Comparison of ENCODE assay signal across 8 cellular contexts in the genomic region with DNA sequence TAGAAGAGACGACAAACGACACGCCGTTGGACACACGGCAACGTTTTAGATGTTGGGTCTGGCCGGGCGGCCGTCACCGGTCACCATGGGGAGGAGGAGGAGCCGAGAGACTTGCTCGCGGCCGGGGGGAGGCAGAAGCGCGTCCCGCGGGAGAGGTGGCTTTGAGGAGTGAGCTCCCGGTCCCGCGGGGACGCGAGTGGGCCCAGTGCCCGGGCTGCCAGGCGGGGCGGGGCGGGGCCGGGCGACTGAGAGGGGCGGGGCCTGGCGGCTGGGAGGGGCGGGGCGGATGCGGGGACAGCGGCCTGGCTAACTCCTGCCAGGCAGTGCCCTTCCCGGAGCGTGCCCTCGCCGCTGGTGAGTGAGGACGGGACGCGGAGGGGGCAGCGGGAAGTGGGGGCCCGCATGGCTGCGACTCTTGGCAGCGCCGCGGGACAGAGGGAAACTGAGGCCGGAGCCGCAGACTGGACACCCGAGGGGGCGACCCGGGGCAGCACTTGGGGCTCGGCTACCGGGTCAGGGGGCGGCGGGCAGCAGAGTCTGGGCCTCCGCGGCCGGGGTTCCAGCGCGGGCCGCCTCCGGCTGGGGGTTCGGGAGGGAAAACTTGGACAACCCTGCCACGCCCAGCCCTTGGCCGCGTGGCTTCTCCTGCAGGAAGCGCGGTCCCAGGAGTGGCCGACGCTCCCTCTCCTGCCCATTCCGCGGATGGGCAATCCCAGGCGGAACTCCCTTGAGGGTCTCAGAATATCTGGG. TPM values are rescaled to one million over a fixed set of nuclear protein-coding genes. Genes with fewer than 3 reads are reported as not detected.
DNase-seq lines count a peak whose midpoint lies in the region; ATAC-seq and TF ChIP-seq lines count a peak whose summit lies in the region.

A gene (plus strand): TSS at position 309 of the 750 bp plus-strand sequence. CDS start 7,680 bp downstream, outside the sequence.

- peaks cover 5% of the 10 kb centered on the region for H3K36me3 Mint-ChIP-seq in central memory CD8-positive, alpha-beta T cell (ENCODE audit: insufficient read depth)

- WGBS in smooth muscle cell (ENCODE audit: low lambda C conversion rate) = 21% methylated on average over 36 of the region's 75 CpGs

- H3K27me3 ChIP-seq in smooth muscle cell (ENCODE audit: low read depth) = no peaks in the 10 kb centered on the region

- peak within 1 kb of the TSS; percentile 64 for H3K9ac ChIP-seq in smooth muscle cell (ENCODE audit: low read depth)

- H3K9me3 ChIP-seq in smooth muscle cell (replicated peaks; ENCODE audit: low read depth) = no peaks in the 10 kb centered on the region

- peak within 1 kb of the TSS; percentile 87 for H3K27ac Mint-ChIP-seq in central memory CD8-positive, alpha-beta T cell (ENCODE audit: low read depth)

- H3K36me3 ChIP-seq in smooth muscle cell (ENCODE audit: low read depth) = no peaks in the 10 kb centered on the region

- peak within 1 kb of the TSS; percentile 74 for H3K4me3 ChIP-seq in smooth muscle cell

- H3K4me1 Mint-ChIP-seq in central memory CD8-positive, alpha-beta T cell = peaks cover 29% of the 10 kb centered on the region

- DNase-seq in D341Med (ENCODE audit: low spot score) (peak; percentile 97), HuH-7.5 (ENCODE audit: low spot score) (peak; percentile 52), islet precursor cell (peak; percentile 75), smooth muscle cell (lab: John Stamatoyannopoulos, UW; ENCODE audit: unreplicated experiment) (peak; percentile 50), SKM-1 (lab: John Stamatoyannopoulos, UW; ENCODE audit: unreplicated experiment) (no peak)
- DNase-seq in central memory CD8-positive, alpha-beta T cell (ENCODE audit: low spot score in 2 of 2) = peak in 1 of 2 donors; percentile 26

- H3K9me3 Mint-ChIP-seq in central memory CD8-positive, alpha-beta T cell = no peaks in the 10 kb centered on the region

- H3K27me3 Mint-ChIP-seq in central memory CD8-positive, alpha-beta T cell = no peaks in the 10 kb centered on the region

- peaks cover 27% of the 10 kb centered on the region for H4K20me1 ChIP-seq in smooth muscle cell (ENCODE audit: low read depth)

- H3K79me2 ChIP-seq in smooth muscle cell (ENCODE audit: low read depth) = peaks cover 20% of the 10 kb centered on the region

- H3K4me3 Mint-ChIP-seq in central memory CD8-positive, alpha-beta T cell = peak within 1 kb of the TSS; percentile 84

- peak within 1 kb of the TSS; percentile 4 for H3K27ac ChIP-seq in smooth muscle cell (ENCODE audit: low read depth)

- peak within 1 kb of the TSS; percentile 87 for H2AFZ ChIP-seq in smooth muscle cell (ENCODE audit: low read depth)

- no peak for TF ChIP-seq CTCF in smooth muscle cell (IDR thresholded peaks at IDR 0.05; ENCODE audit: borderline replicate concordance, insufficient read depth, poor library complexity, severe bottlenecking)

- peaks cover 13% of the 10 kb centered on the region for H3K4me1 ChIP-seq in smooth muscle cell (ENCODE audit: low read depth)

- H3F3A ChIP-seq in smooth muscle cell (ENCODE audit: low read depth) = no peaks in the 10 kb centered on the region

- ATAC-seq in activated CD4-positive, CD25-positive, alpha-beta regulatory T cell treated with anti-CD3 and anti-CD28 coated beads, Interleukin-2, amount 50 U/mL, for 24 hours = peak; percentile 60 to 63
- no peak for ATAC-seq in central memory CD8-positive, alpha-beta T cell (replicated peaks; ENCODE audit: extremely low read depth, poor library complexity, severe bottlenecking)
- ATAC-seq in HG02759 (IDR thresholded peaks at IDR 0.05; ENCODE audit: unreplicated experiment) = no peak

- H3K4me2 ChIP-seq in smooth muscle cell = peak within 1 kb of the TSS; percentile 99

RNA-seq across cellular contexts. Expression of the gene that starts here (rescaled TPM):
- total RNA-seq in smooth muscle cell = 154 and 170 TPM in 2 replicates
- polyA plus RNA-seq in smooth muscle cell = 234 and 251 TPM in 2 replicates

Comparison
In these comparisons a context has a peak if more than half of its experiments do, and no peak if none do; other contexts are left out.
1. ATAC-seq: peak in activated CD4-positive, CD25-positive, alpha-beta regulatory T cell treated with anti-CD3 and anti-CD28 coated beads, Interleukin-2, amount 50 U/mL, for 24 hours (2 of 2); none in central memory CD8-positive, alpha-beta T cell (single experiment) and HG02759 (single experiment).